In the genomic region with DNA sequence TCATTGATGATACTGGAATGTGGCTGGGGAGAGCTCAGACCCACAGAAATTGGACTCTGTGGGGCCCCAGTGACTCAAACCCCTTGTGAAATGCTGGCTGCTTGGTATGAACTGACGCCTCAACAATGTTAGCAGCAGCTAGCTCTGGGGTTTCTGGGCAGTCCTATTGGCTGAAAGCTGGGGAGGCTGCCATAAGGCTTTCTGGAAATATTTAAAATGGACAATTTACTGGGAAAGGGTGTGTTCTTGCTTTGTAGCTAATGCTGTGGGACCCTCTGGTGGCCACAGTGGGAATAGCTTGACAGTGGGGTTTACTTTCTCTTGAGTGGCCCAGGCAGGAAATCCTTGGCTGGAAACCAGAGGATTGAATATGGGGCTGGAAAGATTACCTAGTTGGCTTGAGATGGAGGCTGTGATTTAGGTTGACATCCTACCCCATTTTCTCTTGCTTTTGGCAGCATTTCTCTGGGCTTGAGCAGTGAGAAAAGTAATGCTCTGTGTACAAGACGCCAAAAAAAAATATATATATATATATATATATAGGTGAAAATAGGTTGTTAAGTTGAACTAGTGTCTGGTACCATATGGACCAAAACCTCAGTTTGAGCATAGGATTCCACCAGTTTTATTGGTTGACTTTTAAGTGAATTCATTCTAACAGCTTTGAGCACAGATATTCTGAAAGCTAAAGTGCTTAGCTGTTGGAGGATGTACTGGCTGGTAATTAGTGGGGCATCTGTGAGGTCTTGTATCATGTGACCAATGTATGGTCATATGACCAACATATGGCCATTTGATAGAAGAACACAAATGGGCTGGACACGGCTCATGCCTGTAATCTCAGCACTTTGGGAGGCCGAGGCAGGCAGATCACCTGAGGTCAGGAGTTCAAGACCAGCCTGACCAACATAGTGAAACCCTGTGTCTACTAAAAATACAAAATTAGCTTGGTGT, we compare ENCODE assay signal across 8 cellular contexts. TPM values are rescaled to one million over a fixed set of nuclear protein-coding genes. Genes with fewer than 3 reads are reported as not detected.
A peak's percentile ranks its signal among the peaks of the same experiment; 100 is the strongest.
DNase-seq lines count a peak whose midpoint lies in the region; ATAC-seq, FAIRE-seq and TF ChIP-seq lines count a peak whose summit lies in the region.

No MANE protein-coding gene starts in this region.

- TF ChIP-seq POLR2A in H54 (IDR thresholded peaks at IDR 0.05; ENCODE audit: low read depth, low read length): no peak

- no peaks in the 10 kb centered on the region for H3K27me3 ChIP-seq in lower lobe of right lung (ENCODE audit: low read depth)

- no peaks in the 10 kb centered on the region for H3K9me3 ChIP-seq in lower lobe of right lung

- H3K27ac ChIP-seq in lower lobe of right lung: peak overlapping the region; percentile 71

- no peak overlapping the region for H3K4me3 ChIP-seq in AG10803 (ENCODE audit: low read length)
- H3K4me3 ChIP-seq in lower lobe of right lung: no peak overlapping the region

- intact Hi-C loops in lower lobe of right lung (cut with DNase I): no loop called here

- H3K4me1 ChIP-seq in lower lobe of right lung: peaks cover 11% of the 10 kb centered on the region

- ATAC-seq in lower lobe of right lung (peak; percentile 79 to 88), GM21447 (IDR thresholded peaks at IDR 0.05; ENCODE audit: unreplicated experiment) (no peak)

- FAIRE-seq in H54 (lab: Jason Lieb, UNC): peak; percentile 11

- DNase-seq in AG10803 (ENCODE audit: low read depth) (peak; percentile 99), H54 (ENCODE audit: insufficient read length, low spot score) (no peak), NCI-H460 (ENCODE audit: extremely low read depth, low read depth) (peak; percentile 86), dedifferentiated amniotic fluid mesenchymal stem cell (ENCODE audit: extremely low spot score) (peak; percentile 98), lower lobe of right lung (peak; percentile 90)
- peak; percentile 70 to 79 for DNase-seq in activated CD4-positive, alpha-beta T cell treated with anti-CD3 and anti-CD28 coated beads for 4 hours
- DNase-seq in stimulated activated CD4-positive, alpha-beta T cell treated with anti-CD3 and anti-CD28 coated beads, Interleukin-4, amount 100 ng/mL, for 4 hours: peak; percentile 68

- no peaks in the 10 kb centered on the region for H3K36me3 ChIP-seq in lower lobe of right lung

- TF ChIP-seq CTCF in AG10803 (conservative IDR thresholded peaks at IDR 0.05; ENCODE audit: low read length): peak; percentile 99
- TF ChIP-seq CTCF in lower lobe of right lung (IDR thresholded peaks at IDR 0.05): peak; percentile 93

RNA-seq across cellular contexts. Expression of a gene that starts 8.2 kb away (rescaled TPM):
- 373 and 385 TPM in 2 replicates for total RNA-seq in NCI-H460 (2014; rRNA removed; shearing (Covaris generic))
- polyA plus RNA-seq in NCI-H460 (2014; cell fraction: nucleus; rRNA removed): 57.9 and 63.6 TPM in 2 replicates
- 602 TPM for total RNA-seq in lower lobe of right lung

RNA-seq across cellular contexts. Expression of a gene that starts 34.9 kb away (rescaled TPM):
- total RNA-seq in NCI-H460 (2014; rRNA removed; shearing (Covaris generic)): 879 and 977 TPM in 2 replicates
- 216 and 287 TPM in 2 replicates for polyA plus RNA-seq in NCI-H460 (2014; cell fraction: nucleus; rRNA removed)
- 737 TPM for total RNA-seq in lower lobe of right lung
